Comparison of ENCODE assay signal across 9 cellular contexts in the genomic region with DNA sequence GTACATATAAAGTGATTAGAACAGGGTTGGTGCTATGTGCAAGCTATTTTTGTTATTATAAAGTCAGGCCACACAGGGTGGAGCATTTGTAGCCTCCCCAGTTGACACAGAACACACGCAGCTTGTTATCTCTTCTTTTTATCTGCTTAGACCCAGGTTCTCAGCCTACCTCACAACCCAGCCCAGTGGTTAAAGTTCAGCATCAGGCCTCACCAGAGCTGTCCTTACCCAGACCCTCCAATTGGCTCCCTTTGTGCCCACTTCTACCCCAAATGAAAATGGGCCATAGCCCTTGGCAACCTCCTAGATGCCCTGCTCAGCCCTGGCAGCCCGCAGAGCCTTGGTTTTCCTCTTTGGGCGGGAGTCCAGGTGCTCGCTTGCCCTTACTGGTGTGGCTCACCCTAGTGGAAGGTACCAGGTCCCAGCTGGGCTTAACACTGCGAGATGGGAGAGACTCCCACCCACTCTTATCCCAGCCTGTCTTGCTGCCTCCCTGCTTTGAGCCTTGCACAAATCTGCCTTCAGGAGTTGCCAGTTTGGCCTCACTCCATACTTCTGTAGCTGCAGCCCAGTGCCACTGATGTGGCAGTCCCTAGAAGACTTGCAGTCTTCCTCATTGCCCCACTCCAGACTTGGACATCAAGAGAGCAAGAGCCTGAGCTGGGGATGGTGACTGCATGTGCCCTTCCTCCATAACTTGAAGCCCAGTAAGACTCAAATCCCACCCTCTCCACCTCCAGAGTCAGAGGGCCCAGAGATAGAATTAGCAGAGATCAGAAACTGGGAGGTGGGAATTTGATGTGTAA. TPM values are rescaled to one million over a fixed set of nuclear protein-coding genes. Genes with fewer than 3 reads are reported as not detected.
DNase-seq lines count a peak whose midpoint lies in the region; ATAC-seq, FAIRE-seq and TF ChIP-seq lines count a peak whose summit lies in the region.
"Had no signal": no experiment of that assay in that cellular context is flagged by ENCODE, and none has a peak within 500 bp of the region (broad histone marks: within the 10 kb centered on the region; RNA-seq: fewer than 3 reads in every experiment).

No MANE protein-coding gene starts in this region.

- ATAC-seq in SK-N-SH treated with all-trans-retinoic acid at 6 μM for 48 hours: no peak
- no peak for ATAC-seq in activated B cell treated with CpG ODN at 0.5 μM for 24 hours (ENCODE audit: low read depth)
- no peak for ATAC-seq in HG03139 (IDR thresholded peaks at IDR 0.05; ENCODE audit: unreplicated experiment)
- ATAC-seq in HG02938 (IDR thresholded peaks at IDR 0.05; ENCODE audit: unreplicated experiment): no peak

- WGBS in SK-N-SH (ENCODE audit: low lambda C conversion rate): 90% methylated on average over 5 of the region's 5 CpGs
- WGBS in stomach, 5 donors: 37 to 68% (median 61%) methylated on average over 1 to 5 of the region's 5 CpGs

- H3K9ac ChIP-seq in SK-N-SH: 0 out of 2 replicates have a peak overlapping the region, but pooled peaks have one; percentile 50
- no peak overlapping the region for H3K9ac ChIP-seq in keratinocyte (ENCODE audit: control insufficient read depth, extremely low read depth, insufficient read depth, low read length)

- H3K79me2 ChIP-seq in SK-N-SH (ENCODE audit: insufficient read depth): peaks cover 30% of the 10 kb centered on the region
- peaks cover 13% of the 10 kb centered on the region for H3K79me2 ChIP-seq in keratinocyte (ENCODE audit: control insufficient read depth, insufficient read depth, low read length)

- no peak for TF ChIP-seq POLR2A in stomach (IDR thresholded peaks at IDR 0.05)

- peaks cover 6% of the 10 kb centered on the region for H3F3A ChIP-seq in SK-N-SH (replicated peaks; ENCODE audit: insufficient read depth)

- TF ChIP-seq EP300 in SK-N-SH (IDR thresholded peaks at IDR 0.05; ENCODE audit: borderline replicate concordance in 1 of 2, low read depth in 1 of 2, low read length in 1 of 2): no peak
- TF ChIP-seq EP300 in stomach (IDR thresholded peaks at IDR 0.05): no peak

- H3K9me1 ChIP-seq in keratinocyte (ENCODE audit: control insufficient read depth, extremely low read depth, insufficient read depth, low read length): no peaks in the 10 kb centered on the region

- no peaks in the 10 kb centered on the region for H3K9me2 ChIP-seq in SK-N-SH

- peak overlapping the region; percentile 95 for H3K4me3 Mint-ChIP-seq in activated B cell treated with CpG ODN at 0.5 μM for 24 hours

- no peak for FAIRE-seq in keratinocyte (lab: Jason Lieb, UNC)

- H3K36me3 ChIP-seq in SK-N-SH (replicated peaks in 1 of 2; ENCODE audit: control insufficient read depth in 1 of 2, insufficient read depth in 2 of 2, low read length in 1 of 2): peaks cover 3 to 6% of the 10 kb centered on the region in 2 experiments
- H3K36me3 ChIP-seq in keratinocyte (ENCODE audit: control insufficient read depth in 2 of 2, extremely low read depth in 1 of 2, insufficient read depth in 2 of 2, low read length in 2 of 2): peaks cover 8 to 12% of the 10 kb centered on the region in 2 experiments
- no peaks in the 10 kb centered on the region for H3K36me3 ChIP-seq in stomach

- no peak for TF ChIP-seq CTCF in SK-N-SH (IDR thresholded peaks at IDR 0.05)
- no peak for TF ChIP-seq CTCF in activated B cell treated with CpG ODN at 0.5 μM for 24 hours (IDR thresholded peaks at IDR 0.05)
- no peak for TF ChIP-seq CTCF in keratinocyte (optimal IDR thresholded peaks at IDR 0.05 in 1 of 3, IDR thresholded peaks at IDR 0.05 in 1 of 3, conservative IDR thresholded peaks at IDR 0.05 in 1 of 3; ENCODE audit: extremely low read depth in 1 of 3, insufficient read depth in 2 of 3, low read length in 3 of 3)
- no peak for TF ChIP-seq CTCF in stomach (IDR thresholded peaks at IDR 0.05)

- H3K9me3 Mint-ChIP-seq in activated B cell treated with CpG ODN at 0.5 μM for 24 hours: no peaks in the 10 kb centered on the region

- CTCF ChIA-PET in SK-N-SH (lab: Yijun Ruan, JAX): interaction anchor here (0.7 to 3.1 kb wide), 10 partner anchors 19 to 172 kb away, joined by 3 to 13 read pairs (median 4); a partner anchor contains a TSS
- CTCF ChIA-PET in activated B cell treated with CpG ODN at 0.5 μM for 24 hours (lab: Charles Lee): interaction anchor here (1.0 to 2.0 kb wide), 3 partner anchors 22 to 33 kb away, joined by 3 to 19 read pairs (median 3); no protein-coding TSS in a partner anchor

- intact Hi-C loops in activated B cell treated with CpG ODN at 0.5 μM for 24 hours (cut with micrococcal nuclease): loop anchor here (5.0 kb wide), 1 partner anchor 40 kb away; a partner anchor contains a TSS
- intact Hi-C loops in stomach (cut with DNase I; ENCODE audit: low total_unique reads): no loop called here

- dilution Hi-C loops in keratinocyte (cut with MboI; ENCODE audit: extremely low pct_ligation_motif_present, low sequenced_read_pairs): no loop called here

- peak overlapping the region; percentile 87 for H3K27ac Mint-ChIP-seq in activated B cell treated with CpG ODN at 0.5 μM for 24 hours

- H3K27ac ChIP-seq in SK-N-SH (ENCODE audit: low read depth in 2 of 2, low read length in 1 of 2): no peak overlapping the region
- H3K27ac ChIP-seq in keratinocyte (ENCODE audit: control insufficient read depth, insufficient read depth, low read length): no peak overlapping the region
- peak overlapping the region; percentile 13 to 89 (median 88) for H3K27ac ChIP-seq in stomach

- POLR2A ChIA-PET in SK-N-SH (lab: Yijun Ruan, JAX): interaction anchor here (0.9 kb wide), 1 partner anchor 27 kb away, joined by 3 read pairs; no protein-coding TSS in a partner anchor
- POLR2A ChIA-PET in activated B cell treated with CpG ODN at 0.5 μM for 24 hours (lab: Charles Lee): interaction anchor here (0.5 to 9.2 kb wide), 10 partner anchors 22 to 1091 kb away, joined by 3 to 160 read pairs (median 6); a partner anchor contains a TSS

- H4K20me1 ChIP-seq in SK-N-SH (ENCODE audit: insufficient read depth) (no peaks in the 10 kb centered on the region), keratinocyte (ENCODE audit: control insufficient read depth, extremely low read depth, insufficient read depth, low read length) (no peaks in the 10 kb centered on the region)

- H3K4me1 Mint-ChIP-seq in activated B cell treated with CpG ODN at 0.5 μM for 24 hours: peaks cover 62% of the 10 kb centered on the region

- DNase-seq in SK-N-SH (no peak), activated B cell treated with CpG ODN at 0.5 μM for 24 hours (no peak), keratinocyte (ENCODE audit: low read depth, low spot score) (no peak), stomach (no peak), DMS79 treated with DMSO at 0.1 percent for 48 hours (lab: John Stamatoyannopoulos, UW) (no peak)
- DNase-seq: cerebellar nuclear complex had no signal

- H3K9me3 ChIP-seq in SK-N-SH: no peaks in the 10 kb centered on the region
- no peaks in the 10 kb centered on the region for H3K9me3 ChIP-seq in keratinocyte (ENCODE audit: control insufficient read depth, low read depth, low read length)
- no peaks in the 10 kb centered on the region for H3K9me3 ChIP-seq in stomach

- H2AFZ ChIP-seq in SK-N-SH (ENCODE audit: low read depth) (peak overlapping the region; percentile 77; the same call in 1 of the 2 replicates), keratinocyte (ENCODE audit: control insufficient read depth, low read length) (no peak overlapping the region)

- H3K4me2 ChIP-seq in SK-N-SH (peak overlapping the region; percentile 77; the same call in 1 of the 2 replicates), keratinocyte (ENCODE audit: control insufficient read depth, extremely low read depth, insufficient read depth, low read depth, low read length) (peak overlapping the region; percentile 72)

- no peaks in the 10 kb centered on the region for H3K27me3 ChIP-seq in SK-N-SH (ENCODE audit: insufficient read depth)
- H3K27me3 ChIP-seq in keratinocyte (ENCODE audit: control insufficient read depth, extremely low read depth, insufficient read depth, low read length): no peaks in the 10 kb centered on the region
- H3K27me3 ChIP-seq in stomach: no peaks in the 10 kb centered on the region

- H3K4me1 ChIP-seq in SK-N-SH (ENCODE audit: control insufficient read depth in 1 of 2, insufficient read depth in 2 of 2, low read depth in 1 of 2, low read length in 1 of 2) (peaks cover 4 to 38% of the 10 kb centered on the region in 2 experiments; a peak in 3 of 4 replicates), keratinocyte (ENCODE audit: control insufficient read depth, extremely low read depth, insufficient read depth, low read length) (peaks cover 21% of the 10 kb centered on the region), stomach (peaks cover 23 to 71% (median 43%) of the 10 kb centered on the region in 4 donors)

- no peaks in the 10 kb centered on the region for H3K27me3 Mint-ChIP-seq in activated B cell treated with CpG ODN at 0.5 μM for 24 hours

- H3K4me3 ChIP-seq in SK-N-SH (ENCODE audit: low read depth in 2 of 2, low read length in 1 of 2) (0 out of 4 replicates have a peak overlapping the region, but pooled peaks of 1 of the 2 experiments have one; percentile 82), keratinocyte (ENCODE audit: control insufficient read depth in 2 of 3, extremely low read depth in 1 of 3, insufficient read depth in 2 of 3, low read depth in 1 of 3, low read length in 3 of 3) (no peak overlapping the region), stomach (peak overlapping the region; percentile 77 to 92 (median 90))

- TF ChIP-seq RAD21 in SK-N-SH (IDR thresholded peaks at IDR 0.05; ENCODE audit: low read length): no peak

- H3K36me3 Mint-ChIP-seq in activated B cell treated with CpG ODN at 0.5 μM for 24 hours (ENCODE audit: low read depth): peaks cover 25% of the 10 kb centered on the region

RNA-seq across cellular contexts. Expression of a gene that starts 1.2 kb away (rescaled TPM):
- polyA plus RNA-seq in SK-N-SH (2012; rRNA removed): 54.9 and 78.5 TPM in 2 replicates
- polyA plus RNA-seq in SK-N-SH (2012; cell fraction: cytosol; rRNA removed): 46.0 and 65.3 TPM in 2 replicates
- 60.3 and 73.0 TPM in 2 replicates for polyA plus RNA-seq in SK-N-SH (2012; cell fraction: nucleus; rRNA removed)
- total RNA-seq in activated B cell treated with CpG ODN at 0.5 μM for 24 hours: 86.4 and 92.2 TPM in 2 replicates
- polyA plus RNA-seq in keratinocyte: 21.8 to 52.1 TPM (median 33.6 TPM) in 3 replicates
- 22.8 TPM for polyA plus RNA-seq in keratinocyte (2011; ENCODE audit: low read depth)
- 26.0 and 28.2 TPM in 2 replicates for polyA plus RNA-seq in keratinocyte (2011; cell fraction: cytosol; rRNA removed)
- polyA plus RNA-seq in keratinocyte (2011; cell fraction: nucleus; rRNA removed): 47.6 and 49.6 TPM in 2 replicates
- 27.7 and 45.6 TPM in 2 replicates for polyA plus RNA-seq in keratinocyte (2012; ENCODE audit: low replicate concordance)
- polyA minus RNA-seq in keratinocyte: 21.9 to 89.4 TPM (median 29.1 TPM) in 3 replicates
- 20.3 TPM for polyA minus RNA-seq in keratinocyte (2011; cell fraction: cytosol; rRNA and poly(A)+ RNA removed)
- 19.9 and 48.1 TPM in 2 replicates for polyA minus RNA-seq in keratinocyte (2011; cell fraction: nucleus; rRNA and poly(A)+ RNA removed)
- 100 to 1,000 TPM in 1 of 5 donors, 10 to 100 TPM in 4; 14.7 to 105 (median 33.3) TPM for total RNA-seq in stomach
- polyA plus RNA-seq in stomach: 10 to 100 TPM; 19.2 to 25.7 (median 19.8) TPM

RNA-seq across cellular contexts. Expression of a gene that starts 4.2 kb away (rescaled TPM):
- polyA plus RNA-seq in SK-N-SH (2012; rRNA removed): 10.1 and 10.3 TPM in 2 replicates
- polyA plus RNA-seq in SK-N-SH (2012; cell fraction: cytosol; rRNA removed): 5.8 and 9.9 TPM in 2 replicates
- polyA plus RNA-seq in SK-N-SH (2012; cell fraction: nucleus; rRNA removed): 7.8 and 9.9 TPM in 2 replicates
- total RNA-seq in activated B cell treated with CpG ODN at 0.5 μM for 24 hours: 73.4 and 75.0 TPM in 2 replicates
- polyA plus RNA-seq in keratinocyte: 24.2 to 44.9 TPM (median 32.5 TPM) in 3 replicates
- polyA plus RNA-seq in keratinocyte (2011; ENCODE audit: low read depth): 12.1 TPM
- polyA plus RNA-seq in keratinocyte (2011; cell fraction: cytosol; rRNA removed): 17.4 and 20.5 TPM in 2 replicates
- 18.6 TPM in 2 replicates for polyA plus RNA-seq in keratinocyte (2011; cell fraction: nucleus; rRNA removed)
- 23.2 and 28.7 TPM in 2 replicates for polyA plus RNA-seq in keratinocyte (2012; ENCODE audit: low replicate concordance)
- 35.1 to 51.5 TPM (median 42.5 TPM) in 3 replicates for polyA minus RNA-seq in keratinocyte
- 17.1 TPM for polyA minus RNA-seq in keratinocyte (2011; cell fraction: cytosol; rRNA and poly(A)+ RNA removed)
- 6.6 and 10.6 TPM in 2 replicates for polyA minus RNA-seq in keratinocyte (2011; cell fraction: nucleus; rRNA and poly(A)+ RNA removed)
- 10 to 100 TPM in 2 of 5 donors, 1 to 10 TPM in 2, under 1 TPM in 1; 0.89 to 21.1 (median 9.1) TPM for total RNA-seq in stomach
- 10 to 100 TPM in 2 of 3 donors, 1 to 10 TPM in 1; 8.7 to 54.8 (median 17.1) TPM for polyA plus RNA-seq in stomach

RNA-seq across cellular contexts. Expression of a gene that starts 20.1 kb away (rescaled TPM):
- 89.9 and 106 TPM in 2 replicates for polyA plus RNA-seq in SK-N-SH (2012; rRNA removed)
- polyA plus RNA-seq in SK-N-SH (2012; cell fraction: cytosol; rRNA removed): 49.1 and 66.9 TPM in 2 replicates
- 187 and 203 TPM in 2 replicates for polyA plus RNA-seq in SK-N-SH (2012; cell fraction: nucleus; rRNA removed)
- 426 and 437 TPM in 2 replicates for total RNA-seq in activated B cell treated with CpG ODN at 0.5 μM for 24 hours
- 34.1 to 93.3 TPM (median 60.0 TPM) in 3 replicates for polyA plus RNA-seq in keratinocyte
- 6.9 TPM for polyA plus RNA-seq in keratinocyte (2011; ENCODE audit: low read depth)
- 28.1 and 39.3 TPM in 2 replicates for polyA plus RNA-seq in keratinocyte (2011; cell fraction: cytosol; rRNA removed)
- polyA plus RNA-seq in keratinocyte (2011; cell fraction: nucleus; rRNA removed): 52.9 and 56.6 TPM in 2 replicates
- polyA plus RNA-seq in keratinocyte (2012; ENCODE audit: low replicate concordance): 18.6 and 27.2 TPM in 2 replicates
- 22.1 to 44.2 TPM (median 33.4 TPM) in 3 replicates for polyA minus RNA-seq in keratinocyte
- 39.5 TPM for polyA minus RNA-seq in keratinocyte (2011; cell fraction: cytosol; rRNA and poly(A)+ RNA removed)
- 21.7 and 22.3 TPM in 2 replicates for polyA minus RNA-seq in keratinocyte (2011; cell fraction: nucleus; rRNA and poly(A)+ RNA removed)
- total RNA-seq in stomach: 10 to 100 TPM; 13.6 to 30.9 (median 17.0) TPM
- polyA plus RNA-seq in stomach: 10 to 100 TPM; 16.5 to 27.1 (median 19.9) TPM

RNA-seq across cellular contexts. Expression of a gene that starts 26.3 kb away (rescaled TPM):
- polyA plus RNA-seq in SK-N-SH (2012; rRNA removed): 36.5 and 42.3 TPM in 2 replicates
- polyA plus RNA-seq in SK-N-SH (2012; cell fraction: cytosol; rRNA removed): 28.0 and 31.0 TPM in 2 replicates
- 100 and 104 TPM in 2 replicates for polyA plus RNA-seq in SK-N-SH (2012; cell fraction: nucleus; rRNA removed)
- total RNA-seq in activated B cell treated with CpG ODN at 0.5 μM for 24 hours: 14.6 and 15.8 TPM in 2 replicates
- polyA plus RNA-seq in keratinocyte: 6.2 to 21.1 TPM (median 16.6 TPM) in 3 replicates
- 4.3 TPM for polyA plus RNA-seq in keratinocyte (2011; ENCODE audit: low read depth)
- polyA plus RNA-seq in keratinocyte (2011; cell fraction: cytosol; rRNA removed): 4.2 and 4.4 TPM in 2 replicates
- 23.6 and 24.8 TPM in 2 replicates for polyA plus RNA-seq in keratinocyte (2011; cell fraction: nucleus; rRNA removed)
- 4.9 and 13.3 TPM in 2 replicates for polyA plus RNA-seq in keratinocyte (2012; ENCODE audit: low replicate concordance)
- polyA minus RNA-seq in keratinocyte: 11.0 to 24.2 TPM (median 20.6 TPM) in 3 replicates
- polyA minus RNA-seq in keratinocyte (2011; cell fraction: cytosol; rRNA and poly(A)+ RNA removed): 5.4 TPM
- polyA minus RNA-seq in keratinocyte (2011; cell fraction: nucleus; rRNA and poly(A)+ RNA removed): 11.4 and 12.6 TPM in 2 replicates
- total RNA-seq in stomach: 10 to 100 TPM in 2 of 5 donors, 1 to 10 TPM in 3; 1.2 to 48.7 (median 9.9) TPM
- 10 to 100 TPM in 1 of 3 donors, 1 to 10 TPM in 2; 4.4 to 16.4 (median 6.6) TPM for polyA plus RNA-seq in stomach

RNA-seq across cellular contexts. Expression of a gene that starts 41.5 kb away (rescaled TPM):
- 7.9 and 13.1 TPM in 2 replicates for polyA plus RNA-seq in SK-N-SH (2012; rRNA removed)
- 1.7 and 2.5 TPM in 2 replicates for polyA plus RNA-seq in SK-N-SH (2012; cell fraction: cytosol; rRNA removed)
- polyA plus RNA-seq in SK-N-SH (2012; cell fraction: nucleus; rRNA removed): 62.1 and 74.4 TPM in 2 replicates
- total RNA-seq in activated B cell treated with CpG ODN at 0.5 μM for 24 hours: 21.0 and 26.8 TPM in 2 replicates
- 3.9 to 7.4 TPM (median 6.6 TPM) in 3 replicates for polyA plus RNA-seq in keratinocyte
- polyA plus RNA-seq in keratinocyte (2011; ENCODE audit: low read depth): 3.5 TPM
- 0.27 and 0.47 TPM in 2 replicates for polyA plus RNA-seq in keratinocyte (2011; cell fraction: cytosol; rRNA removed)
- polyA plus RNA-seq in keratinocyte (2011; cell fraction: nucleus; rRNA removed): 36.3 and 42.1 TPM in 2 replicates
- 2.5 and 5.0 TPM in 2 replicates for polyA plus RNA-seq in keratinocyte (2012; ENCODE audit: low replicate concordance)
- 4.3 to 17.2 TPM (median 12.9 TPM) in 3 replicates for polyA minus RNA-seq in keratinocyte
- not detected for polyA minus RNA-seq in keratinocyte (2011; cell fraction: cytosol; rRNA and poly(A)+ RNA removed)
- polyA minus RNA-seq in keratinocyte (2011; cell fraction: nucleus; rRNA and poly(A)+ RNA removed): 10.4 and 21.5 TPM in 2 replicates
- 10 to 100 TPM in 3 of 5 donors, 1 to 10 TPM in 2; 9.3 to 36.2 (median 11.6) TPM for total RNA-seq in stomach
- 1 to 10 TPM in 2 of 3 donors, under 1 TPM in 1; 0.31 to 2.3 (median 1.2) TPM for polyA plus RNA-seq in stomach

Comparison
In these comparisons a context has a peak if more than half of its experiments do, and no peak if none do; other contexts are left out.
1. H3K27ac ChIP-seq: peak in stomach (5 of 5); none in SK-N-SH (0 of 2) and keratinocyte (single experiment).
2. H3K4me3 ChIP-seq: peak in stomach (4 of 4); none in keratinocyte (0 of 3).